ENCODE assay signal across 9 cellular contexts in the genomic region with DNA sequence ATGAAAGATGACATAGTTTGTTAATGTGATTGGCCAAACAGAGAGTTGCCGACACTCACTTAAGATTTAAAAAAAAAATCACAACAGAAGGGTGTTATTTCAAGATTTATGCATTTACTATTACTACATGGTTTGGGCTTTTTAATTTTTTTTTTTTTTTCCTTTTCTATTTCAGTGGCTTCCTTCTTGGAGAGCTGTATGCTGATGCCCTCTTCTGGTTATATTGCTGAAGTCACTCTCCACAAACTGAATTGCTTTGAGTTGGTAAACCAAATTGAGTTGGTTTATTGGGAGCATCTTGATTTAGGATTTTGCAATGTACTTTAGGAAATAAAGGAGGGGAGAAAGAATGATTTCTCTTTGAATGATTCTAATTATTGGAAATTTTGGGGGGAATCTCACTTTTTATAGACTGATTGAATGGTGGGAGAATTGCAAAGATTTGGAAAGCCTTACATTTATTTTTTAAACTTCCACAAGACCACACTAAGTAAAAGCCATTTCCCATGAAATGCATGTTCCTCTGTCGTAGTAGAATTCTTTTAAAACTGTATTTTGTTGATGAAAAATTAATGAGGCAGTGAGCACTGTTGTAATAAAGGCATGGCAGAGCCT.
DNase-seq lines count a peak whose midpoint lies in the region; ATAC-seq, FAIRE-seq and TF ChIP-seq lines count a peak whose summit lies in the region.
"Had no signal": no experiment of that assay in that cellular context is flagged by ENCODE, and none has a peak within 500 bp of the region (broad histone marks: within the 10 kb centered on the region; RNA-seq: fewer than 3 reads in every experiment).

No MANE protein-coding gene starts in this region.

- TF ChIP-seq RAD21 in K562 (CRISPR knock-in tag; conservative IDR thresholded peaks at IDR 0.05 in 1 of 2, IDR thresholded peaks at IDR 0.05 in 1 of 2), result 0 out of 4 replicates have a peak, but pooled peaks of 1 of the 2 experiments have one; percentile 14

- CTCF ChIA-PET in K562 (lab: Yijun Ruan, JAX; ENCODE audit: low intra/inter-chr PET ratio) (interaction anchor here (0.7 kb wide), 1 partner anchor 227 kb away, joined by 3 read pairs; no protein-coding TSS in a partner anchor), T-cell (lab: Charles Lee) (no interaction called here)

- H3K4me1 Mint-ChIP-seq in T-cell, result no peaks in the 10 kb centered on the region

- no peaks in the 10 kb centered on the region for H3K27me3 Mint-ChIP-seq in T-cell

- H3K4me1 ChIP-seq in BE2C (peaks cover 11% of the 10 kb centered on the region), K562 (replicated peaks in 1 of 2; ENCODE audit: control insufficient read depth in 2 of 2, insufficient read depth in 2 of 2, low read length in 2 of 2) (no peaks in the 10 kb centered on the region), right lobe of liver (no peaks in the 10 kb centered on the region)

- H3K27me3 ChIP-seq in BE2C, result no peaks in the 10 kb centered on the region
- no peaks in the 10 kb centered on the region for H3K27me3 ChIP-seq in K562 (ENCODE audit: control insufficient read depth in 2 of 2, insufficient read depth in 2 of 2, low read length in 2 of 2)
- no peaks in the 10 kb centered on the region for H3K27me3 ChIP-seq in right lobe of liver

- no peaks in the 10 kb centered on the region for H3K9me3 Mint-ChIP-seq in T-cell

- POLR2A ChIA-PET in K562 (lab: Yijun Ruan, JAX) (no interaction called here), T-cell (lab: Charles Lee) (interaction anchor here in 1 of 2 donors (0.7 kb wide), 1 partner anchor 68 kb away, joined by 5 read pairs; no protein-coding TSS in a partner anchor)

- no peaks in the 10 kb centered on the region for H3K36me3 ChIP-seq in BE2C
- no peaks in the 10 kb centered on the region for H3K36me3 ChIP-seq in K562 (ENCODE audit: control insufficient read depth, insufficient read depth, low read length)
- H3K36me3 ChIP-seq in right lobe of liver, result no peaks in the 10 kb centered on the region

- H3K9me1 ChIP-seq in K562 (ENCODE audit: control insufficient read depth, insufficient read depth, low read length), result no peaks in the 10 kb centered on the region

- no peak for DNase-seq in BE2C
- peak; percentile 5 for DNase-seq in HTR-8/SVneo (ENCODE audit: insufficient read length, low spot score)
- no peak for DNase-seq in K562 (ENCODE audit: extremely low read depth in 1 of 4, low spot score in 3 of 4)
- no peak for DNase-seq in right lobe of liver
- DNase-seq in NCI-H748 treated with DMSO at 0.1 percent for 48 hours (lab: John Stamatoyannopoulos, UW), result no peak
- DNase-seq in T-cell, result no peak
- DNase-seq in NCI-H510A treated with DMSO at 0.1 percent for 48 hours (lab: John Stamatoyannopoulos, UW), result no peak
- DNase-seq: stimulated activated CD4-positive, alpha-beta T cell treated with anti-CD3 and anti-CD28 coated beads, Interleukin-4, amount 100 ng/mL, for 1 hour had no signal

- H4K20me1 ChIP-seq in K562 (replicated peaks; ENCODE audit: control insufficient read depth, insufficient read depth, low read length), result no peaks in the 10 kb centered on the region

- TF ChIP-seq EP300 in K562 (IDR thresholded peaks at IDR 0.05; ENCODE audit: low read length), result no peak

- no peaks in the 10 kb centered on the region for H3K36me3 Mint-ChIP-seq in T-cell

- ATAC-seq in K562 (no peak), right lobe of liver (peak in 3 of 4 donors; percentile 36 to 48 (median 44)), T-cell (replicated peaks in 1 of 4) (no peak), GM18517 (IDR thresholded peaks at IDR 0.05; ENCODE audit: unreplicated experiment) (no peak)

- TF ChIP-seq POLR2A in K562 (conservative IDR thresholded peaks at IDR 0.05), result no peak
- no peak for TF ChIP-seq POLR2A in right lobe of liver (IDR thresholded peaks at IDR 0.05)

- FAIRE-seq in HTR-8/SVneo (lab: Jason Lieb, UNC) (no peak), K562 (lab: Jason Lieb, UNC) (no peak)

- no peak overlapping the region for H3K4me3 Mint-ChIP-seq in T-cell

- H3K27ac Mint-ChIP-seq in T-cell, result no peak overlapping the region

- TF ChIP-seq CTCF in BE2C (IDR thresholded peaks at IDR 0.05; ENCODE audit: low read depth, low read length), result peak; percentile 69
- peak in 2 of 3 experiments; percentile 13 to 33; a peak in 3 of 6 replicates for TF ChIP-seq CTCF in K562 (IDR thresholded peaks at IDR 0.05 in 2 of 3, conservative IDR thresholded peaks at IDR 0.05 in 1 of 3; ENCODE audit: insufficient read depth in 2 of 3, low read depth in 1 of 3, low read length in 3 of 3)
- peak in 3 of 4 donors; percentile 41 to 52 (median 46) for TF ChIP-seq CTCF in right lobe of liver (IDR thresholded peaks at IDR 0.05)

- no peaks in the 10 kb centered on the region for H3K9me3 ChIP-seq in BE2C
- no peaks in the 10 kb centered on the region for H3K9me3 ChIP-seq in K562 (replicated peaks; ENCODE audit: control insufficient read depth, insufficient read depth, low read depth, low read length)
- no peaks in the 10 kb centered on the region for H3K9me3 ChIP-seq in right lobe of liver

- no TSS peak for BruUV-seq in K562 (replicated peaks; lab: Mats Ljungman, UMichigan)

- H3K4me2 ChIP-seq in K562 (ENCODE audit: insufficient read depth, low read length), result no peak overlapping the region

- H2AFZ ChIP-seq in K562 (ENCODE audit: low read depth, low read length), result no peak overlapping the region

- no peak overlapping the region for H3K9ac ChIP-seq in K562 (ENCODE audit: insufficient read depth in 1 of 2, low read depth in 2 of 2, low read length in 2 of 2)

- in situ Hi-C loops in K562 (cut with MboI), result loop anchor here (10.0 kb wide), 2 partner anchors 225 to 355 kb away; no protein-coding TSS in a partner anchor

- WGBS in K562 (ENCODE audit: insufficient coverage, low coverage, missing lambda C conversion rate), result 0% methylated on average over 2 of the region's 2 CpGs
- WGBS in right lobe of liver (ENCODE audit: insufficient coverage, low coverage, low lambda C conversion rate, missing lambda C conversion rate), result 29% methylated on average over 2 of the region's 2 CpGs

- intact Hi-C loops in K562 (cut with micrococcal nuclease) (loop anchor here (2.0 kb wide), 2 partner anchors 227 to 359 kb away; no protein-coding TSS in a partner anchor), right lobe of liver (cut with DNase I) (loop anchor here in 1 of 2 donors (10.0 kb wide), 1 partner anchor 215 kb away; no protein-coding TSS in a partner anchor)

- H3K4me3 ChIP-seq in BE2C (ENCODE audit: low read depth, low read length) (no peak overlapping the region), K562 (no peak overlapping the region), right lobe of liver (no peak overlapping the region)

- H3K79me2 ChIP-seq in K562 (ENCODE audit: control insufficient read depth, insufficient read depth, low read length), result no peaks in the 10 kb centered on the region

- H3K27ac ChIP-seq in K562 (ENCODE audit: extremely low read depth, low read depth, low read length) (no peak overlapping the region), right lobe of liver (no peak overlapping the region)

TF ChIP-seq in K562, 482 proteins besides CTCF, POLR2A, EP300 and RAD21:
- TF ChIP-seq ELF4 (CRISPR knock-in tag; IDR thresholded peaks at IDR 0.05) (no peak), DIDO1 (tag; IDR thresholded peaks at IDR 0.05; ENCODE audit: low read depth) (no peak), KDM1A (IDR thresholded peaks at IDR 0.05) (no peak), ZKSCAN8 (CRISPR knock-in tag; IDR thresholded peaks at IDR 0.05) (no peak), KAT2B (IDR thresholded peaks at IDR 0.05; ENCODE audit: low read depth, low read length) (no peak), TAF9B (IDR thresholded peaks at IDR 0.05; ENCODE audit: partially characterized antibody) (no peak), NELFE (IDR thresholded peaks at IDR 0.05; ENCODE audit: insufficient read depth, insufficient read length) (no peak), MCM5 (IDR thresholded peaks at IDR 0.05; ENCODE audit: low read depth) (no peak), HNRNPK (IDR thresholded peaks at IDR 0.05; ENCODE audit: low read depth, low read length, poor library complexity, severe bottlenecking) (no peak)
- TF ChIP-seq, protein P1, sequence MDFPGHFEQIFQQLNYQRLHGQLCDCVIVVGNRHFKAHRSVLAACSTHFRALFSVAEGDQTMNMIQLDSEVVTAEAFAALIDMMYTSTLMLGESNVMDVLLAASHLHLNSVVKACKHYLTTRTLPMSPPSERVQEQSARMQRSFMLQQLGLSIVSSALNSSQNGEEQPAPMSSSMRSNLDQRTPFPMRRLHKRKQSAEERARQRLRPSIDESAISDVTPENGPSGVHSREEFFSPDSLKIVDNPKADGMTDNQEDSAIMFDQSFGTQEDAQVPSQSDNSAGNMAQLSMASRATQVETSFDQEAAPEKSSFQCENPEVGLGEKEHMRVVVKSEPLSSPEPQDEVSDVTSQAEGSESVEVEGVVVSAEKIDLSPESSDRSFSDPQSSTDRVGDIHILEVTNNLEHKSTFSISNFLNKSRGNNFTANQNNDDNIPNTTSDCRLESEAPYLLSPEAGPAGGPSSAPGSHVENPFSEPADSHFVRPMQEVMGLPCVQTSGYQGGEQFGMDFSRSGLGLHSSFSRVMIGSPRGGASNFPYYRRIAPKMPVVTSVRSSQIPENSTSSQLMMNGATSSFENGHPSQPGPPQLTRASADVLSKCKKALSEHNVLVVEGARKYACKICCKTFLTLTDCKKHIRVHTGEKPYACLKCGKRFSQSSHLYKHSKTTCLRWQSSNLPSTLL (IDR thresholded peaks at IDR 0.05), result no peak
- TF ChIP-seq, protein P2, sequence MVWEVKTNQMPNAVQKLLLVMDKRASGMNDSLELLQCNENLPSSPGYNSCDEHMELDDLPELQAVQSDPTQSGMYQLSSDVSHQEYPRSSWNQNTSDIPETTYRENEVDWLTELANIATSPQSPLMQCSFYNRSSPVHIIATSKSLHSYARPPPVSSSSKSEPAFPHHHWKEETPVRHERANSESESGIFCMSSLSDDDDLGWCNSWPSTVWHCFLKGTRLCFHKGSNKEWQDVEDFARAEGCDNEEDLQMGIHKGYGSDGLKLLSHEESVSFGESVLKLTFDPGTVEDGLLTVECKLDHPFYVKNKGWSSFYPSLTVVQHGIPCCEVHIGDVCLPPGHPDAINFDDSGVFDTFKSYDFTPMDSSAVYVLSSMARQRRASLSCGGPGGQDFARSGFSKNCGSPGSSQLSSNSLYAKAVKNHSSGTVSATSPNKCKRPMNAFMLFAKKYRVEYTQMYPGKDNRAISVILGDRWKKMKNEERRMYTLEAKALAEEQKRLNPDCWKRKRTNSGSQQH (CRISPR knock-in tag; IDR thresholded peaks at IDR 0.05), result no peak

Comparison
In these comparisons a context has a peak if more than half of its experiments do, and no peak if none do; other contexts are left out.
1. ATAC-seq: peak in right lobe of liver (3 of 4); none in K562 (single experiment), T-cell (0 of 4) and GM18517 (single experiment).
2. Peak in every context shown above with its lines, with median percentiles within 50 percentile points of each other: CTCF ChIP-seq.